Comparison of ENCODE assay signal across 16 cellular contexts in the genomic region with DNA sequence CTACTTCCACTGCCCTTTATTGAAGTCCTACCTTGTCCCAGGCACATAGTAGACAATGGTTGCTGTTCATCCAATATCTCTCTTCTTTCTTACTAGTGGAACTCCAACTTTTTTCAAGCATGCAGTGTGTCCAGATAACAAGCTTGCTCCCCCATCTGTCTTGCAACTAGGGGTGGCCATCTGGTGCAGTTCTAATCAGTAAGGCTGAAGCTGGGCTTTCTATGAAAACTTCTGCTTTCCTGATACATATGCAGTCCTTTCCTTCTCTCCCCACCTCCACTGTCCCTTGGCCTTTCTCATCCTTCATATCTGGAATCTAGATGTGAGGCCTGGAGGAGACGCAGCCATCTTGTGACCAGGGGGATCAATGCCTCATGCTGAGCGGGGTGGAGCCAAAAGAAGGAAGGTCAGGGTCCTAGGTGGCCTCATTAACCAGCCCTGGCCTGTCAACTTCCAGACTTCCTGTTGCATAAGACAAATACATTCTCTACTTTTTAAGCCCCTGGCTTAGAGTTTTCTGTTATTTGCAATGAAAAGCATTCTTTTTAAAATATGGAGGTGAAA. TPM values are rescaled to one million over a fixed set of nuclear protein-coding genes. Genes with fewer than 3 reads are reported as not detected.
DNase-seq lines count a peak whose midpoint lies in the region; ATAC-seq and TF ChIP-seq lines count a peak whose summit lies in the region.
"Had no signal": no experiment of that assay in that cellular context is flagged by ENCODE, and none has a peak within 500 bp of the region (broad histone marks: within the 10 kb centered on the region; RNA-seq: fewer than 3 reads in every experiment).

No MANE protein-coding gene starts in this region.

- H3K4me3 ChIP-seq in MM.1S (ENCODE audit: low read length) (peak overlapping the region; percentile 26), WERI-Rb-1 (ENCODE audit: low read depth, low read length) (no peak overlapping the region)
- H3K4me3 ChIP-seq: BLaER1 treated with 17β-estradiol and CSF1 and Interleukin-3, amounts not matched to agents 10 nM and 100 nM had no signal

- H3K4me1 Mint-ChIP-seq in osteocyte (ENCODE audit: unreplicated experiment): no peaks in the 10 kb centered on the region
- H3K4me1 Mint-ChIP-seq: CD4-positive, CD25-positive, alpha-beta regulatory T cell had no signal

- no peaks in the 10 kb centered on the region for H3K36me3 Mint-ChIP-seq in osteocyte (ENCODE audit: unreplicated experiment)
- H3K36me3 Mint-ChIP-seq: CD4-positive, CD25-positive, alpha-beta regulatory T cell had no signal

- no peak overlapping the region for H3K27ac Mint-ChIP-seq in osteocyte (ENCODE audit: unreplicated experiment)
- H3K27ac Mint-ChIP-seq: CD4-positive, CD25-positive, alpha-beta regulatory T cell; HFFc6 had no signal

- TF ChIP-seq CTCF in MM.1S (IDR thresholded peaks at IDR 0.05; ENCODE audit: low read length) (no peak), WERI-Rb-1 (IDR thresholded peaks at IDR 0.05; ENCODE audit: low read depth, low read length) (no peak), osteocyte (IDR thresholded peaks at IDR 0.05) (no peak)

- peak overlapping the region; percentile 67 for H2AFZ ChIP-seq in MM.1S (ENCODE audit: low read length)

- H3K9ac ChIP-seq in MM.1S (ENCODE audit: low read length): peak overlapping the region; percentile 17; the same call in 1 of the 2 replicates
- H3K9ac ChIP-seq: BLaER1 treated with 17β-estradiol and CSF1 and Interleukin-3, amounts not matched to agents 10 nM and 100 nM had no signal

- ATAC-seq in GM21515 (IDR thresholded peaks at IDR 0.05; ENCODE audit: unreplicated experiment): no peak

- no peaks in the 10 kb centered on the region for H3K9me3 ChIP-seq in MM.1S (replicated peaks; ENCODE audit: insufficient read depth, low read length)
- H3K9me3 ChIP-seq in WERI-Rb-1 (ENCODE audit: severe bottlenecking): peaks cover 3% of the 10 kb centered on the region

- no peak overlapping the region for H3K4me3 Mint-ChIP-seq in osteocyte (ENCODE audit: unreplicated experiment)
- H3K4me3 Mint-ChIP-seq: CD4-positive, CD25-positive, alpha-beta regulatory T cell; HFFc6 had no signal

- H3K27me3 ChIP-seq in MM.1S (replicated peaks; ENCODE audit: insufficient read depth, low read length): no peaks in the 10 kb centered on the region
- no peaks in the 10 kb centered on the region for H3K27me3 ChIP-seq in WERI-Rb-1 (ENCODE audit: insufficient read depth, low read depth, severe bottlenecking)
- H3K27me3 ChIP-seq: BLaER1 treated with 17β-estradiol and CSF1 and Interleukin-3, amounts not matched to agents 10 nM and 100 nM had no signal

- peaks cover 24% of the 10 kb centered on the region for H3F3A ChIP-seq in MM.1S (ENCODE audit: insufficient read depth, low read length)

- H3K27me3 Mint-ChIP-seq in osteocyte (ENCODE audit: unreplicated experiment): no peaks in the 10 kb centered on the region

- peaks cover 20% of the 10 kb centered on the region for H3K4me1 ChIP-seq in MM.1S (ENCODE audit: low read length)
- H3K4me1 ChIP-seq: BLaER1 treated with 17β-estradiol and CSF1 and Interleukin-3, amounts not matched to agents 10 nM and 100 nM had no signal

- DNase-seq in NOMO-1 treated with DMSO at 0.1 percent for 48 hours (lab: John Stamatoyannopoulos, UW; ENCODE audit: unreplicated experiment): peak; percentile 15
- no peak for DNase-seq in NOMO-1 treated with dmso at 0.1 percent for 144 hours (lab: John Stamatoyannopoulos, UW; ENCODE audit: unreplicated experiment)
- DNase-seq in MM.1S: no peak
- DNase-seq in WERI-Rb-1: peak; percentile 8
- DNase-seq in osteocyte (ENCODE audit: extremely low spot score, unreplicated experiment): peak; percentile 44
- DNase-seq in pons (ENCODE audit: low spot score): no peak
- no peak for DNase-seq in T-helper 2 cell
- DNase-seq: ACHN; CD4-positive, CD25-positive, alpha-beta regulatory T cell; DMS153; DMS79 treated with DMSO at 0.1 percent for 48 hours; EL; HCEC 1CT; HFFc6 had no signal

- H3K36me3 ChIP-seq in MM.1S (replicated peaks; ENCODE audit: insufficient read depth, low read length) (no peaks in the 10 kb centered on the region), WERI-Rb-1 (no peaks in the 10 kb centered on the region)
- H3K36me3 ChIP-seq: BLaER1 treated with 17β-estradiol and CSF1 and Interleukin-3, amounts not matched to agents 10 nM and 100 nM had no signal

- no peaks in the 10 kb centered on the region for H3K9me2 ChIP-seq in MM.1S (replicated peaks; ENCODE audit: insufficient read depth, low read length)

- H3K4me2 ChIP-seq in MM.1S (ENCODE audit: low read depth, low read length): peak overlapping the region; percentile 66
- H3K4me2 ChIP-seq: BLaER1 treated with 17β-estradiol and CSF1 and Interleukin-3, amounts not matched to agents 10 nM and 100 nM had no signal

- no peaks in the 10 kb centered on the region for H3K9me3 Mint-ChIP-seq in osteocyte (ENCODE audit: unreplicated experiment)
- H3K9me3 Mint-ChIP-seq: HFFc6 had no signal

- H3K27ac ChIP-seq in MM.1S (ENCODE audit: low read length) (peak overlapping the region; percentile 88), WERI-Rb-1 (no peak overlapping the region)
- H3K27ac ChIP-seq: BLaER1 treated with 17β-estradiol and CSF1 and Interleukin-3, amounts not matched to agents 10 nM and 100 nM had no signal

- H4K20me1 ChIP-seq in MM.1S (ENCODE audit: insufficient read depth, low read length): no peaks in the 10 kb centered on the region
- H4K20me1 ChIP-seq: BLaER1 treated with 17β-estradiol and CSF1 and Interleukin-3, amounts not matched to agents 10 nM and 100 nM had no signal

- H3K79me2 ChIP-seq in MM.1S (ENCODE audit: low read length): no peaks in the 10 kb centered on the region

RNA-seq across cellular contexts. Expression of gene ZFP64, which starts 59.6 kb away (rescaled TPM):
- 18.5 and 21.0 TPM in 2 replicates for total RNA-seq in osteocyte

Comparison
In these comparisons a context has a peak if more than half of its experiments do, and no peak if none do; other contexts are left out.
1. DNase-seq: peak in NOMO-1 treated with DMSO at 0.1 percent for 48 hours (single experiment), WERI-Rb-1 (single experiment) and osteocyte (single experiment); none in NOMO-1 treated with dmso at 0.1 percent for 144 hours (single experiment), MM.1S (single experiment), pons (single experiment) and T-helper 2 cell (0 of 5).